Comparison of ENCODE assay signal across 1 cellular context in the genomic region with DNA sequence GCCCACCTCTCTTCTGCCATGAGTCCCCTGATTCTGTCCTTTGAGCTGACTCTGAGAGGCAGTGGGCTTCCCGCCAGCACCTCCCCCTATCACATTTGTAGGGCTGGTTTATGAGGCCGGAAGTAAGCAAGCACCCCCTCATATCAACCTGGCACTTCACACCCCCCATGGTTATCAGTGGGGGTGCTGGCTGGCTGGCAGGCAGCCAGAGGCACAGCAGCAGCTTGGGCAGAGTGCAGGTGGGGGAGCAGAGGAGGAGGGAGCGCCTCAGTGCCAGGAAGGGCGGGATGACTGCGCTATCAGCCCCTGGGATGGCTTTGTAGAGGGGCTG.
TF ChIP-seq lines count a peak whose summit lies in the region.

No MANE protein-coding gene starts in this region.

TF ChIP-seq in K562, 482 proteins besides CTCF, POLR2A, EP300 and RAD21:
- TF ChIP-seq NFE2 (IDR thresholded peaks at IDR 0.05; ENCODE audit: low read depth), result no peak
- TF ChIP-seq, protein P1, sequence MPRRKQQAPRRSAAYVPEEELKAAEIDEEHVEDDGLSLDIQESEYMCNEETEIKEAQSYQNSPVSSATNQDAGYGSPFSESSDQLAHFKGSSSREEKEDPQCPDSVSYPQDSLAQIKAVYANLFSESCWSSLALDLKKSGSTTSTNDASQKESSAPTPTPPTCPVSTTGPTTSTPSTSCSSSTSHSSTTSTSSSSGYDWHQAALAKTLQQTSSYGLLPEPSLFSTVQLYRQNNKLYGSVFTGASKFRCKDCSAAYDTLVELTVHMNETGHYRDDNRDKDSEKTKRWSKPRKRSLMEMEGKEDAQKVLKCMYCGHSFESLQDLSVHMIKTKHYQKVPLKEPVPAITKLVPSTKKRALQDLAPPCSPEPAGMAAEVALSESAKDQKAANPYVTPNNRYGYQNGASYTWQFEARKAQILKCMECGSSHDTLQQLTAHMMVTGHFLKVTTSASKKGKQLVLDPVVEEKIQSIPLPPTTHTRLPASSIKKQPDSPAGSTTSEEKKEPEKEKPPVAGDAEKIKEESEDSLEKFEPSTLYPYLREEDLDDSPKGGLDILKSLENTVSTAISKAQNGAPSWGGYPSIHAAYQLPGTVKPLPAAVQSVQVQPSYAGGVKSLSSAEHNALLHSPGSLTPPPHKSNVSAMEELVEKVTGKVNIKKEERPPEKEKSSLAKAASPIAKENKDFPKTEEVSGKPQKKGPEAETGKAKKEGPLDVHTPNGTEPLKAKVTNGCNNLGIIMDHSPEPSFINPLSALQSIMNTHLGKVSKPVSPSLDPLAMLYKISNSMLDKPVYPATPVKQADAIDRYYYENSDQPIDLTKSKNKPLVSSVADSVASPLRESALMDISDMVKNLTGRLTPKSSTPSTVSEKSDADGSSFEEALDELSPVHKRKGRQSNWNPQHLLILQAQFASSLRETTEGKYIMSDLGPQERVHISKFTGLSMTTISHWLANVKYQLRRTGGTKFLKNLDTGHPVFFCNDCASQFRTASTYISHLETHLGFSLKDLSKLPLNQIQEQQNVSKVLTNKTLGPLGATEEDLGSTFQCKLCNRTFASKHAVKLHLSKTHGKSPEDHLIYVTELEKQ (CRISPR knock-in tag; IDR thresholded peaks at IDR 0.05), result no peak
- TF ChIP-seq NFIC (IDR thresholded peaks at IDR 0.05), result peak; percentile 50; the same call in 1 of the 2 replicates
- TF ChIP-seq, protein P2, sequence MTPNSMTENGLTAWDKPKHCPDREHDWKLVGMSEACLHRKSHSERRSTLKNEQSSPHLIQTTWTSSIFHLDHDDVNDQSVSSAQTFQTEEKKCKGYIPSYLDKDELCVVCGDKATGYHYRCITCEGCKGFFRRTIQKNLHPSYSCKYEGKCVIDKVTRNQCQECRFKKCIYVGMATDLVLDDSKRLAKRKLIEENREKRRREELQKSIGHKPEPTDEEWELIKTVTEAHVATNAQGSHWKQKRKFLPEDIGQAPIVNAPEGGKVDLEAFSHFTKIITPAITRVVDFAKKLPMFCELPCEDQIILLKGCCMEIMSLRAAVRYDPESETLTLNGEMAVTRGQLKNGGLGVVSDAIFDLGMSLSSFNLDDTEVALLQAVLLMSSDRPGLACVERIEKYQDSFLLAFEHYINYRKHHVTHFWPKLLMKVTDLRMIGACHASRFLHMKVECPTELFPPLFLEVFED (CRISPR knock-in tag; conservative IDR thresholded peaks at IDR 0.05), result no peak
